In genomic region chr17:78499715-78500540, GRCh38 we compare ENCODE assay signal across 18 cellular contexts.
DNase-seq lines count a peak whose midpoint lies in the region; ATAC-seq, FAIRE-seq and TF ChIP-seq lines count a peak whose summit lies in the region.
"Had no signal": no experiment of that assay in that cellular context is flagged by ENCODE, and none has a peak within 500 bp of the region (broad histone marks: within the 10 kb centered on the region; RNA-seq: fewer than 3 reads in every experiment).

No MANE protein-coding gene starts in this region.

- TF ChIP-seq CTCF in kidney (IDR thresholded peaks at IDR 0.05; ENCODE audit: borderline replicate concordance, extremely low read depth, insufficient read depth) = no peak
- TF ChIP-seq CTCF in ascending aorta (IDR thresholded peaks at IDR 0.05) = no peak

- H4K20me1 ChIP-seq in BLaER1 treated with 17β-estradiol and CSF1 and Interleukin-3, amounts not matched to agents 10 nM and 100 nM = no peaks in the 10 kb centered on the region

- H3K4me3 ChIP-seq in BLaER1 treated with 17β-estradiol and CSF1 and Interleukin-3, amounts not matched to agents 10 nM and 100 nM = no peak overlapping the region
- H3K4me3 ChIP-seq in NT2/D1 (ENCODE audit: insufficient read length, low read depth) (no peak overlapping the region), kidney (ENCODE audit: low read length in 2 of 2) (no peak overlapping the region), ascending aorta (no peak overlapping the region)
- H3K4me3 ChIP-seq: GM23248 had no signal

- H3K27me3 ChIP-seq in BLaER1 treated with 17β-estradiol and CSF1 and Interleukin-3, amounts not matched to agents 10 nM and 100 nM = no peaks in the 10 kb centered on the region
- no peaks in the 10 kb centered on the region for H3K27me3 ChIP-seq in NT2/D1 (ENCODE audit: insufficient read depth, insufficient read length)
- H3K27me3 ChIP-seq in ascending aorta = no peaks in the 10 kb centered on the region
- H3K27me3 ChIP-seq: BE2C had no signal

- ATAC-seq in stimulated activated naive CD8-positive, alpha-beta T cell treated with anti-CD3 and anti-CD28 coated beads, Interleukin-15, amount 100 ng/mL, for 72 hours = no peak
- no peak for ATAC-seq in GM19023 (IDR thresholded peaks at IDR 0.05; ENCODE audit: unreplicated experiment)

- no peak overlapping the region for H3K27ac Mint-ChIP-seq in stimulated activated naive CD8-positive, alpha-beta T cell treated with anti-CD3 and anti-CD28 coated beads, Interleukin-15, amount 100 ng/mL, for 72 hours
- H3K27ac Mint-ChIP-seq: CD4-positive, alpha-beta T cell had no signal

- H3K9ac ChIP-seq in BLaER1 treated with 17β-estradiol and CSF1 and Interleukin-3, amounts not matched to agents 10 nM and 100 nM = peak overlapping the region in 2 of 11 experiments; percentile 22 to 36; a peak in 2 of 22 replicates
- H3K9ac ChIP-seq in NT2/D1 (ENCODE audit: insufficient read length, low read depth) (peak overlapping the region; percentile 50), kidney (ENCODE audit: low read length in 2 of 2) (no peak overlapping the region)
- H3K9ac ChIP-seq: GM23248 had no signal

- 0 out of 22 replicates have a peak, but pooled peaks cover 0 to 3% (median 0%) of the 10 kb centered on the region in 11 experiments for H3K36me3 ChIP-seq in BLaER1 treated with 17β-estradiol and CSF1 and Interleukin-3, amounts not matched to agents 10 nM and 100 nM
- no peaks in the 10 kb centered on the region for H3K36me3 ChIP-seq in NT2/D1 (ENCODE audit: insufficient read depth, insufficient read length, low read length)
- no peaks in the 10 kb centered on the region for H3K36me3 ChIP-seq in kidney (ENCODE audit: control insufficient read depth in 1 of 2, insufficient read depth in 2 of 2, low read length in 2 of 2)
- no peaks in the 10 kb centered on the region for H3K36me3 ChIP-seq in ascending aorta
- H3K36me3 ChIP-seq: BE2C had no signal

- peak overlapping the region in 8 of 11 experiments; percentile 22 to 58 (median 51); a peak in 11 of 22 replicates for H3K27ac ChIP-seq in BLaER1 treated with 17β-estradiol and CSF1 and Interleukin-3, amounts not matched to agents 10 nM and 100 nM
- no peak overlapping the region for H3K27ac ChIP-seq in kidney (ENCODE audit: low read depth in 2 of 2, low read length in 2 of 2)
- H3K27ac ChIP-seq in substantia nigra (ENCODE audit: low read depth, low read length, poor library complexity, severe bottlenecking) = peak overlapping the region; percentile 73
- no peak overlapping the region for H3K27ac ChIP-seq in ascending aorta
- H3K27ac ChIP-seq: C4-2B, GM23248 had no signal

- H3K4me1 Mint-ChIP-seq in stimulated activated naive CD8-positive, alpha-beta T cell treated with anti-CD3 and anti-CD28 coated beads, Interleukin-15, amount 100 ng/mL, for 72 hours = no peaks in the 10 kb centered on the region

- H3K4me1 ChIP-seq in BLaER1 treated with 17β-estradiol and CSF1 and Interleukin-3, amounts not matched to agents 10 nM and 100 nM = peaks cover 15 to 54% (median 41%) of the 10 kb centered on the region in 10 experiments; a peak in 19 of 20 replicates
- H3K4me1 ChIP-seq in NT2/D1 (ENCODE audit: insufficient read depth, insufficient read length) (peaks cover 4% of the 10 kb centered on the region), kidney (ENCODE audit: control insufficient read depth in 1 of 2, insufficient read depth in 1 of 2, low read depth in 1 of 2, low read length in 2 of 2) (no peaks in the 10 kb centered on the region), ascending aorta (no peaks in the 10 kb centered on the region)
- H3K4me1 ChIP-seq: BE2C had no signal

- DNase-seq in NT2/D1 (ENCODE audit: low read depth, low spot score) (no peak), kidney (peak; percentile 64), substantia nigra (lab: John Stamatoyannopoulos, UW) (no peak), ascending aorta (ENCODE audit: low spot score in 2 of 2) (no peak), dedifferentiated amniotic fluid mesenchymal stem cell (ENCODE audit: extremely low spot score) (no peak)
- no peak for DNase-seq in stimulated activated naive CD8-positive, alpha-beta T cell treated with anti-CD3 and anti-CD28 coated beads, Interleukin-15, amount 100 ng/mL, for 72 hours
- DNase-seq: ACHN; BE2C; Caco-2; CD4-positive, alpha-beta T cell; GM23248; H9 had no signal

- no peaks in the 10 kb centered on the region for H3K9me3 Mint-ChIP-seq in stimulated activated naive CD8-positive, alpha-beta T cell treated with anti-CD3 and anti-CD28 coated beads, Interleukin-15, amount 100 ng/mL, for 72 hours
- H3K9me3 Mint-ChIP-seq: CD4-positive, alpha-beta T cell; H9 had no signal

- peak overlapping the region in 3 of 11 experiments; percentile 54 to 78 (median 73); a peak in 2 of 22 replicates for H3K4me2 ChIP-seq in BLaER1 treated with 17β-estradiol and CSF1 and Interleukin-3, amounts not matched to agents 10 nM and 100 nM

- intact Hi-C loops in kidney (cut with DNase I) (no loop called here), ascending aorta (cut with DNase I) (no loop called here)

- H3K9me3 ChIP-seq in BLaER1 treated with 17β-estradiol and CSF1 and Interleukin-3, amounts not matched to agents 10 nM and 100 nM (replicated peaks in 1 of 11) = no peaks in the 10 kb centered on the region
- H3K9me3 ChIP-seq in NT2/D1 (ENCODE audit: insufficient read depth, low read length) (no peaks in the 10 kb centered on the region), kidney (ENCODE audit: control insufficient read depth in 1 of 2, low read length in 2 of 2) (no peaks in the 10 kb centered on the region), ascending aorta (no peaks in the 10 kb centered on the region)
- H3K9me3 ChIP-seq: BE2C, Caco-2 had no signal

- no peak overlapping the region for H3K4me3 Mint-ChIP-seq in stimulated activated naive CD8-positive, alpha-beta T cell treated with anti-CD3 and anti-CD28 coated beads, Interleukin-15, amount 100 ng/mL, for 72 hours
- H3K4me3 Mint-ChIP-seq: CD4-positive, alpha-beta T cell; H9 had no signal

- no peak for FAIRE-seq in kidney (lab: Jason Lieb, UNC)
- FAIRE-seq: D721Med, G401.6, GM12891 had no signal

- no peaks in the 10 kb centered on the region for H3K27me3 Mint-ChIP-seq in stimulated activated naive CD8-positive, alpha-beta T cell treated with anti-CD3 and anti-CD28 coated beads, Interleukin-15, amount 100 ng/mL, for 72 hours
- H3K27me3 Mint-ChIP-seq: CD4-positive, alpha-beta T cell had no signal

Comparison
In these comparisons a context has a peak if more than half of its experiments do, and no peak if none do; other contexts are left out.
1. H3K27ac ChIP-seq: peak in BLaER1 treated with 17β-estradiol and CSF1 and Interleukin-3, amounts not matched to agents 10 nM and 100 nM (8 of 11) and substantia nigra (single experiment); none in kidney (0 of 2) and ascending aorta (0 of 2).